In the genomic region with DNA sequence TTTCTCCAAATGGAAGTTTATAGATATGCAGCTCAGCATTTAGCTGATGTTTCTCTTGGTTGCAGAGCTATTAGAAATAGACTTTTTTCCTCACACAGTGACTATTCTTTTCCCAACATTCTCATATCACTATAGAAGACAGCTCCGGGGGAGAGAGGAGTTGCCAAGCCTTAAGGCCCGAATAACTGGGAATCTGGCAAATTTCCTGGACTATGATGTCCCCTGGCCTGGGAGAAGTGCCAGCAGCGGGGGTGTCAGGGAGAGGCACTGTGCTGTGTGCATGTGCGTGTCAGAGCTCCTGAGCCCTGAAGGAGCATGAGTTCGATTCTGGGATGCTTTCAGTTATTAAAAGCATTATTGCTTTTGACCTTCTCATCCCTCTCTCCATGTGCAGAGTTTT, we compare ENCODE assay signal across 9 cellular contexts.
DNase-seq lines count a peak whose midpoint lies in the region; ATAC-seq, FAIRE-seq and TF ChIP-seq lines count a peak whose summit lies in the region.
"Had no signal": no experiment of that assay in that cellular context is flagged by ENCODE, and none has a peak within 500 bp of the region (broad histone marks: within the 10 kb centered on the region; RNA-seq: fewer than 3 reads in every experiment).

No MANE protein-coding gene starts in this region.

- DNase-seq in ELR (ENCODE audit: low read depth) (peak; percentile 71), T1000 (lab: John Stamatoyannopoulos, UW) (peak; percentile 62), cardiac septum (ENCODE audit: low spot score) (peak; percentile 80), sciatic nerve (ENCODE audit: low spot score) (peak; percentile 78), GM12891 (ENCODE audit: insufficient read length, low spot score) (no peak), OCI-M2 (lab: John Stamatoyannopoulos, UW; ENCODE audit: unreplicated experiment) (no peak), NCI-H524 (lab: John Stamatoyannopoulos, UW) (no peak)
- DNase-seq in stimulated activated CD4-positive, alpha-beta T cell treated with anti-CD3 and anti-CD28 coated beads, Interleukin-4, amount 100 ng/mL, for 24 hours, result no peak
- DNase-seq: activated naive CD4-positive, alpha-beta T cell treated with anti-CD3 and anti-CD28 coated beads, Interleukin-2, amount 10 ng/mL, durations not matched to agents 7 days and 5 days had no signal

- ATAC-seq in sciatic nerve, result peak; percentile 70

- TF ChIP-seq POLR2A in GM12891 (IDR thresholded peaks at IDR 0.05; ENCODE audit: low read depth, low read length), result no peak

- intact Hi-C loops in cardiac septum (cut with DNase I), result no loop called here
- intact Hi-C loops in sciatic nerve (cut with DNase I), result no loop called here

- no peak for FAIRE-seq in GM12891 (lab: Jason Lieb, UNC)

TF ChIP-seq in GM12891, 5 proteins besides CTCF, POLR2A, EP300 and RAD21:
- no peak for TF ChIP-seq PAX5 (IDR thresholded peaks at IDR 0.05; ENCODE audit: insufficient read depth, low read length, severe bottlenecking)
- no peak for TF ChIP-seq TAF1 (IDR thresholded peaks at IDR 0.05; ENCODE audit: low read depth, low read length)
- no peak for TF ChIP-seq POU2F2 (IDR thresholded peaks at IDR 0.05; ENCODE audit: low read depth, low read length)
- TF ChIP-seq SPI1 (IDR thresholded peaks at IDR 0.05; ENCODE audit: low read depth, low read length), result no peak
- no peak for TF ChIP-seq POLR2AphosphoS5 (IDR thresholded peaks at IDR 0.05; ENCODE audit: low read depth, low read length)

Comparison
In these comparisons a context has a peak if more than half of its experiments do, and no peak if none do; other contexts are left out.
1. DNase-seq: peak in ELR (single experiment), T1000 (single experiment), cardiac septum (single experiment) and sciatic nerve (single experiment); none in GM12891 (single experiment), OCI-M2 (single experiment), NCI-H524 (0 of 2) and stimulated activated CD4-positive, alpha-beta T cell treated with anti-CD3 and anti-CD28 coated beads, Interleukin-4, amount 100 ng/mL, for 24 hours (single experiment).